ENCODE assay signal across 1 cellular context in genomic region chr5:138653502-138653901, GRCh38.
TF ChIP-seq lines count a peak whose summit lies in the region.

No MANE protein-coding gene starts in this region.

TF ChIP-seq in Ishikawa, 13 proteins besides CTCF, POLR2A, EP300 and RAD21 (continued from another document):
- TF ChIP-seq REST (IDR thresholded peaks at IDR 0.05; ENCODE audit: low read depth): no peak
- no peak for TF ChIP-seq CEBPB (IDR thresholded peaks at IDR 0.05)
- TF ChIP-seq EGR1 (IDR thresholded peaks at IDR 0.05): no peak
- TF ChIP-seq YY1 (IDR thresholded peaks at IDR 0.05; ENCODE audit: low read depth): no peak
- no peak for TF ChIP-seq ZBTB7A (IDR thresholded peaks at IDR 0.05; ENCODE audit: low read depth)
- no peak for TF ChIP-seq NFIC (IDR thresholded peaks at IDR 0.05)
- TF ChIP-seq TCF12 (IDR thresholded peaks at IDR 0.05; ENCODE audit: low read depth): no peak
- TF ChIP-seq USF1 (IDR thresholded peaks at IDR 0.05): no peak
- no peak for TF ChIP-seq TEAD4 (IDR thresholded peaks at IDR 0.05)
- TF ChIP-seq MAX (IDR thresholded peaks at IDR 0.05): no peak
